Comparison of ENCODE assay signal across 1 cellular context in genomic region chr6:160790028-160790792, GRCh38.
TF ChIP-seq lines count a peak whose summit lies in the region.

No MANE protein-coding gene starts in this region.

TF ChIP-seq in K562, 482 proteins besides CTCF, POLR2A, EP300 and RAD21 (continued from another document and continues in another):
- TF ChIP-seq, protein P1, sequence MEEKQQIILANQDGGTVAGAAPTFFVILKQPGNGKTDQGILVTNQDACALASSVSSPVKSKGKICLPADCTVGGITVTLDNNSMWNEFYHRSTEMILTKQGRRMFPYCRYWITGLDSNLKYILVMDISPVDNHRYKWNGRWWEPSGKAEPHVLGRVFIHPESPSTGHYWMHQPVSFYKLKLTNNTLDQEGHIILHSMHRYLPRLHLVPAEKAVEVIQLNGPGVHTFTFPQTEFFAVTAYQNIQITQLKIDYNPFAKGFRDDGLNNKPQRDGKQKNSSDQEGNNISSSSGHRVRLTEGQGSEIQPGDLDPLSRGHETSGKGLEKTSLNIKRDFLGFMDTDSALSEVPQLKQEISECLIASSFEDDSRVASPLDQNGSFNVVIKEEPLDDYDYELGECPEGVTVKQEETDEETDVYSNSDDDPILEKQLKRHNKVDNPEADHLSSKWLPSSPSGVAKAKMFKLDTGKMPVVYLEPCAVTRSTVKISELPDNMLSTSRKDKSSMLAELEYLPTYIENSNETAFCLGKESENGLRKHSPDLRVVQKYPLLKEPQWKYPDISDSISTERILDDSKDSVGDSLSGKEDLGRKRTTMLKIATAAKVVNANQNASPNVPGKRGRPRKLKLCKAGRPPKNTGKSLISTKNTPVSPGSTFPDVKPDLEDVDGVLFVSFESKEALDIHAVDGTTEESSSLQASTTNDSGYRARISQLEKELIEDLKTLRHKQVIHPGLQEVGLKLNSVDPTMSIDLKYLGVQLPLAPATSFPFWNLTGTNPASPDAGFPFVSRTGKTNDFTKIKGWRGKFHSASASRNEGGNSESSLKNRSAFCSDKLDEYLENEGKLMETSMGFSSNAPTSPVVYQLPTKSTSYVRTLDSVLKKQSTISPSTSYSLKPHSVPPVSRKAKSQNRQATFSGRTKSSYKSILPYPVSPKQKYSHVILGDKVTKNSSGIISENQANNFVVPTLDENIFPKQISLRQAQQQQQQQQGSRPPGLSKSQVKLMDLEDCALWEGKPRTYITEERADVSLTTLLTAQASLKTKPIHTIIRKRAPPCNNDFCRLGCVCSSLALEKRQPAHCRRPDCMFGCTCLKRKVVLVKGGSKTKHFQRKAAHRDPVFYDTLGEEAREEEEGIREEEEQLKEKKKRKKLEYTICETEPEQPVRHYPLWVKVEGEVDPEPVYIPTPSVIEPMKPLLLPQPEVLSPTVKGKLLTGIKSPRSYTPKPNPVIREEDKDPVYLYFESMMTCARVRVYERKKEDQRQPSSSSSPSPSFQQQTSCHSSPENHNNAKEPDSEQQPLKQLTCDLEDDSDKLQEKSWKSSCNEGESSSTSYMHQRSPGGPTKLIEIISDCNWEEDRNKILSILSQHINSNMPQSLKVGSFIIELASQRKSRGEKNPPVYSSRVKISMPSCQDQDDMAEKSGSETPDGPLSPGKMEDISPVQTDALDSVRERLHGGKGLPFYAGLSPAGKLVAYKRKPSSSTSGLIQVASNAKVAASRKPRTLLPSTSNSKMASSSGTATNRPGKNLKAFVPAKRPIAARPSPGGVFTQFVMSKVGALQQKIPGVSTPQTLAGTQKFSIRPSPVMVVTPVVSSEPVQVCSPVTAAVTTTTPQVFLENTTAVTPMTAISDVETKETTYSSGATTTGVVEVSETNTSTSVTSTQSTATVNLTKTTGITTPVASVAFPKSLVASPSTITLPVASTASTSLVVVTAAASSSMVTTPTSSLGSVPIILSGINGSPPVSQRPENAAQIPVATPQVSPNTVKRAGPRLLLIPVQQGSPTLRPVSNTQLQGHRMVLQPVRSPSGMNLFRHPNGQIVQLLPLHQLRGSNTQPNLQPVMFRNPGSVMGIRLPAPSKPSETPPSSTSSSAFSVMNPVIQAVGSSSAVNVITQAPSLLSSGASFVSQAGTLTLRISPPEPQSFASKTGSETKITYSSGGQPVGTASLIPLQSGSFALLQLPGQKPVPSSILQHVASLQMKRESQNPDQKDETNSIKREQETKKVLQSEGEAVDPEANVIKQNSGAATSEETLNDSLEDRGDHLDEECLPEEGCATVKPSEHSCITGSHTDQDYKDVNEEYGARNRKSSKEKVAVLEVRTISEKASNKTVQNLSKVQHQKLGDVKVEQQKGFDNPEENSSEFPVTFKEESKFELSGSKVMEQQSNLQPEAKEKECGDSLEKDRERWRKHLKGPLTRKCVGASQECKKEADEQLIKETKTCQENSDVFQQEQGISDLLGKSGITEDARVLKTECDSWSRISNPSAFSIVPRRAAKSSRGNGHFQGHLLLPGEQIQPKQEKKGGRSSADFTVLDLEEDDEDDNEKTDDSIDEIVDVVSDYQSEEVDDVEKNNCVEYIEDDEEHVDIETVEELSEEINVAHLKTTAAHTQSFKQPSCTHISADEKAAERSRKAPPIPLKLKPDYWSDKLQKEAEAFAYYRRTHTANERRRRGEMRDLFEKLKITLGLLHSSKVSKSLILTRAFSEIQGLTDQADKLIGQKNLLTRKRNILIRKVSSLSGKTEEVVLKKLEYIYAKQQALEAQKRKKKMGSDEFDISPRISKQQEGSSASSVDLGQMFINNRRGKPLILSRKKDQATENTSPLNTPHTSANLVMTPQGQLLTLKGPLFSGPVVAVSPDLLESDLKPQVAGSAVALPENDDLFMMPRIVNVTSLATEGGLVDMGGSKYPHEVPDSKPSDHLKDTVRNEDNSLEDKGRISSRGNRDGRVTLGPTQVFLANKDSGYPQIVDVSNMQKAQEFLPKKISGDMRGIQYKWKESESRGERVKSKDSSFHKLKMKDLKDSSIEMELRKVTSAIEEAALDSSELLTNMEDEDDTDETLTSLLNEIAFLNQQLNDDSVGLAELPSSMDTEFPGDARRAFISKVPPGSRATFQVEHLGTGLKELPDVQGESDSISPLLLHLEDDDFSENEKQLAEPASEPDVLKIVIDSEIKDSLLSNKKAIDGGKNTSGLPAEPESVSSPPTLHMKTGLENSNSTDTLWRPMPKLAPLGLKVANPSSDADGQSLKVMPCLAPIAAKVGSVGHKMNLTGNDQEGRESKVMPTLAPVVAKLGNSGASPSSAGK (IDR thresholded peaks at IDR 0.05), result no peak
- no peak for TF ChIP-seq XRCC4 (IDR thresholded peaks at IDR 0.05; ENCODE audit: extremely low read depth, insufficient read depth, insufficient read length)
- no peak for TF ChIP-seq RREB1 (CRISPR knock-in tag; IDR thresholded peaks at IDR 0.05)
- TF ChIP-seq, protein P2, sequence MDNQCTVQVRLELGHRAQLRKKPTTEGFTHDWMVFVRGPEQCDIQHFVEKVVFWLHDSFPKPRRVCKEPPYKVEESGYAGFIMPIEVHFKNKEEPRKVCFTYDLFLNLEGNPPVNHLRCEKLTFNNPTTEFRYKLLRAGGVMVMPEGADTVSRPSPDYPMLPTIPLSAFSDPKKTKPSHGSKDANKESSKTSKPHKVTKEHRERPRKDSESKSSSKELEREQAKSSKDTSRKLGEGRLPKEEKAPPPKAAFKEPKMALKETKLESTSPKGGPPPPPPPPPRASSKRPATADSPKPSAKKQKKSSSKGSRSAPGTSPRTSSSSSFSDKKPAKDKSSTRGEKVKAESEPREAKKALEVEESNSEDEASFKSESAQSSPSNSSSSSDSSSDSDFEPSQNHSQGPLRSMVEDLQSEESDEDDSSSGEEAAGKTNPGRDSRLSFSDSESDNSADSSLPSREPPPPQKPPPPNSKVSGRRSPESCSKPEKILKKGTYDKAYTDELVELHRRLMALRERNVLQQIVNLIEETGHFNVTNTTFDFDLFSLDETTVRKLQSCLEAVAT (IDR thresholded peaks at IDR 0.05), result peak in 1 of 2 experiments; percentile 36; a peak in 1 of 4 replicates
- peak; percentile 49 for TF ChIP-seq PHB2 (IDR thresholded peaks at IDR 0.05; ENCODE audit: low read depth)
- no peak for TF ChIP-seq KAT2B (IDR thresholded peaks at IDR 0.05; ENCODE audit: low read depth, low read length)
- TF ChIP-seq ZNF79 (CRISPR knock-in tag; IDR thresholded peaks at IDR 0.05; ENCODE audit: low read depth), result no peak
- peak; percentile 48; the same call in 1 of the 2 replicates for TF ChIP-seq BCOR (IDR thresholded peaks at IDR 0.05)
- no peak for TF ChIP-seq ZNF699 (CRISPR knock-in tag; IDR thresholded peaks at IDR 0.05; ENCODE audit: insufficient replicate concordance)
- no peak for TF ChIP-seq FUS (optimal IDR thresholded peaks at IDR 0.05; ENCODE audit: low read depth, low read length)
- no peak for TF ChIP-seq HDAC6 (IDR thresholded peaks at IDR 0.05; ENCODE audit: low read depth, low read length)
- no peak for TF ChIP-seq HCFC1 (IDR thresholded peaks at IDR 0.05; ENCODE audit: low read depth, low read length)
- TF ChIP-seq YY1 (IDR thresholded peaks at IDR 0.05; ENCODE audit: borderline replicate concordance in 1 of 3, control insufficient read depth in 1 of 3, extremely low read depth in 1 of 3, insufficient read depth in 3 of 3, insufficient read length in 1 of 3, insufficient replicate concordance in 2 of 3, low read depth in 1 of 3, low read length in 2 of 3), result peak in 1 of 3 experiments; percentile 58
- TF ChIP-seq, protein P3, sequence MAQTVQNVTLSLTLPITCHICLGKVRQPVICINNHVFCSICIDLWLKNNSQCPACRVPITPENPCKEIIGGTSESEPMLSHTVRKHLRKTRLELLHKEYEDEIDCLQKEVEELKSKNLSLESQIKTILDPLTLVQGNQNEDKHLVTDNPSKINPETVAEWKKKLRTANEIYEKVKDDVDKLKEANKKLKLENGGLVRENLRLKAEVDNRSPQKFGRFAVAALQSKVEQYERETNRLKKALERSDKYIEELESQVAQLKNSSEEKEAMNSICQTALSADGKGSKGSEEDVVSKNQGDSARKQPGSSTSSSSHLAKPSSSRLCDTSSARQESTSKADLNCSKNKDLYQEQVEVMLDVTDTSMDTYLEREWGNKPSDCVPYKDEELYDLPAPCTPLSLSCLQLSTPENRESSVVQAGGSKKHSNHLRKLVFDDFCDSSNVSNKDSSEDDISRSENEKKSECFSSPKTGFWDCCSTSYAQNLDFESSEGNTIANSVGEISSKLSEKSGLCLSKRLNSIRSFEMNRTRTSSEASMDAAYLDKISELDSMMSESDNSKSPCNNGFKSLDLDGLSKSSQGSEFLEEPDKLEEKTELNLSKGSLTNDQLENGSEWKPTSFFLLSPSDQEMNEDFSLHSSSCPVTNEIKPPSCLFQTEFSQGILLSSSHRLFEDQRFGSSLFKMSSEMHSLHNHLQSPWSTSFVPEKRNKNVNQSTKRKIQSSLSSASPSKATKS (CRISPR knock-in tag; IDR thresholded peaks at IDR 0.05), result no peak
- no peak for TF ChIP-seq NCOA1 (IDR thresholded peaks at IDR 0.05; ENCODE audit: low read depth)
- TF ChIP-seq PRPF4 (IDR thresholded peaks at IDR 0.05; ENCODE audit: insufficient read depth, low read depth, low read length, poor library complexity, severe bottlenecking), result no peak
- peak; percentile 90; the same call in 1 of the 2 replicates for TF ChIP-seq GATAD2A (IDR thresholded peaks at IDR 0.05)
- TF ChIP-seq ZBTB43 (CRISPR knock-in tag; IDR thresholded peaks at IDR 0.05), result no peak
- TF ChIP-seq ASH1L (IDR thresholded peaks at IDR 0.05; ENCODE audit: borderline replicate concordance, low read depth, partially characterized antibody), result peak; percentile 14
- no peak for TF ChIP-seq ETS2 (tag; IDR thresholded peaks at IDR 0.05; ENCODE audit: borderline replicate concordance, poor library complexity, severe bottlenecking)
- 0 out of 2 replicates have a peak, but pooled peaks have one; percentile 17 for TF ChIP-seq TOE1 (IDR thresholded peaks at IDR 0.05; ENCODE audit: borderline replicate concordance)
- TF ChIP-seq TOE1 (CRISPR knock-in tag; IDR thresholded peaks at IDR 0.05; ENCODE audit: borderline replicate concordance, low read depth), result no peak
- TF ChIP-seq SPI1 (IDR thresholded peaks at IDR 0.05; ENCODE audit: borderline replicate concordance, low read depth, low read length), result 0 out of 2 replicates have a peak, but pooled peaks have one; percentile 23
- no peak for TF ChIP-seq ZNF253 (CRISPR knock-in tag; conservative IDR thresholded peaks at IDR 0.05)
- no peak for TF ChIP-seq ZBED1 (IDR thresholded peaks at IDR 0.05)
- TF ChIP-seq MAFK (IDR thresholded peaks at IDR 0.05; ENCODE audit: low read length), result no peak
- no peak for TF ChIP-seq EZH2 (IDR thresholded peaks at IDR 0.05; ENCODE audit: borderline replicate concordance, low read depth, low read length)
- no peak for TF ChIP-seq FOXP4 (CRISPR knock-in tag; IDR thresholded peaks at IDR 0.05; ENCODE audit: borderline replicate concordance)
- TF ChIP-seq NBN (IDR thresholded peaks at IDR 0.05; ENCODE audit: low read depth), result peak; percentile 49; the same call in 1 of the 2 replicates
- no peak for TF ChIP-seq ZNF696 (CRISPR knock-in tag; conservative IDR thresholded peaks at IDR 0.05)
- no peak for TF ChIP-seq POLR3A (IDR thresholded peaks at IDR 0.05; ENCODE audit: borderline replicate concordance, extremely low read depth, insufficient read depth, insufficient read length)
